ENCODE assay signal across 15 cellular contexts in the genomic region with DNA sequence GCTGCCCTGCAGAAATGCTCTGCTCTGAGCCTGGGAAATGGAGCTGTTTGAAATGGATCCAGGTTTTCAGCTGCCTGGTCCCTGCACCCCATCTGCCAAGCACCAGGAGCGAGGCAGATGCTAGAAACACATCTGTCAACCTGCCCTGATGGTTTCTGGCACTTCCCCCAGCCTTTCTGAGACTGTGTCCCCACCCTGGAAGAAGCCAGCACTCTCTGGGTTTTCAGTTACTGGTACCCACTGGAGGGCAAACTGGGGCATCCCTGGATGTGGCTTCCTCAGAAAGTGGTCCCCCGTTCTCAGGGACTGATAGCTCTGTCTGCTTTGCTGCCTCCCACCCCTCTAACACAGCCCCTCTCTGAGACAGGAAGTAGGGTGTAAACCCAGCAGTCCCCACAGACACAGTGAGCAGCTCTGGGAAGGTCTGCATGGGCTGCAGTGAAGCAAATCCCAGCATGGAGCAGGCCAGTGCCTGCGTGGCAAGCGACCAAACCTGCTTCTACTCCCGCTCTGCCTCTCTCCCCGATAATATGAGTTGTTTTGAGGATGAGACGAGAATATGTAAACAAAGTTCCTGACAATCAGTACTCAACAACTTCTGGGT. TPM values are rescaled to one million over a fixed set of nuclear protein-coding genes. Genes with fewer than 3 reads are reported as not detected.
"Had no signal": no experiment of that assay in that cellular context is flagged by ENCODE, and none has a peak within 500 bp of the region (broad histone marks: within the 10 kb centered on the region; RNA-seq: fewer than 3 reads in every experiment).

No MANE protein-coding gene starts in this region.

- H3K36me3 ChIP-seq: suprapubic skin, transverse colon, uterus had no signal

- H3K27me3 ChIP-seq: body of pancreas, uterus had no signal

- DNase-seq: activated CD4-positive, alpha-beta memory T cell treated with anti-CD3 and anti-CD28 coated beads for 36 hours; activated CD4-positive, alpha-beta T cell treated with anti-CD3 and anti-CD28 coated beads for 36 hours; activated naive CD4-positive, alpha-beta T cell treated with anti-CD3 and anti-CD28 coated beads for 36 hours; activated T-cell treated with anti-CD3 and anti-CD28 coated beads, Interleukin-2, amount 50 U/mL, for 24 hours; body of pancreas; foreskin keratinocyte; hypothalamus; kidney; occipital lobe; stimulated activated CD4-positive, alpha-beta T cell treated with anti-CD3 and anti-CD28 coated beads, Interleukin-2, amount 100 ng/mL, for 24 hours; transverse colon; uterus had no signal

- H3K9me3 ChIP-seq: body of pancreas, suprapubic skin, transverse colon, uterus had no signal

- H3K27ac ChIP-seq: body of pancreas, foreskin keratinocyte, suprapubic skin, transverse colon, uterus had no signal

- ATAC-seq: activated CD4-positive, alpha-beta T cell treated with anti-CD3 and anti-CD28 coated beads for 36 hours; body of pancreas; foreskin keratinocyte; left lobe of liver had no signal

- H3K4me3 ChIP-seq: body of pancreas, lung, suprapubic skin, transverse colon, uterus had no signal

- H3K4me1 ChIP-seq: body of pancreas, foreskin keratinocyte, suprapubic skin, transverse colon, uterus had no signal

RNA-seq across cellular contexts. Expression of a gene that starts 54.2 kb away (rescaled TPM):
- total RNA-seq: activated CD4-positive, alpha-beta memory T cell treated with anti-CD3 and anti-CD28 coated beads for 36 hours; activated CD4-positive, alpha-beta T cell treated with anti-CD3 and anti-CD28 coated beads for 36 hours; activated naive CD4-positive, alpha-beta T cell treated with anti-CD3 and anti-CD28 coated beads for 36 hours had no signal
